10 cellular contexts compared by ENCODE assay signal in the genomic region with DNA sequence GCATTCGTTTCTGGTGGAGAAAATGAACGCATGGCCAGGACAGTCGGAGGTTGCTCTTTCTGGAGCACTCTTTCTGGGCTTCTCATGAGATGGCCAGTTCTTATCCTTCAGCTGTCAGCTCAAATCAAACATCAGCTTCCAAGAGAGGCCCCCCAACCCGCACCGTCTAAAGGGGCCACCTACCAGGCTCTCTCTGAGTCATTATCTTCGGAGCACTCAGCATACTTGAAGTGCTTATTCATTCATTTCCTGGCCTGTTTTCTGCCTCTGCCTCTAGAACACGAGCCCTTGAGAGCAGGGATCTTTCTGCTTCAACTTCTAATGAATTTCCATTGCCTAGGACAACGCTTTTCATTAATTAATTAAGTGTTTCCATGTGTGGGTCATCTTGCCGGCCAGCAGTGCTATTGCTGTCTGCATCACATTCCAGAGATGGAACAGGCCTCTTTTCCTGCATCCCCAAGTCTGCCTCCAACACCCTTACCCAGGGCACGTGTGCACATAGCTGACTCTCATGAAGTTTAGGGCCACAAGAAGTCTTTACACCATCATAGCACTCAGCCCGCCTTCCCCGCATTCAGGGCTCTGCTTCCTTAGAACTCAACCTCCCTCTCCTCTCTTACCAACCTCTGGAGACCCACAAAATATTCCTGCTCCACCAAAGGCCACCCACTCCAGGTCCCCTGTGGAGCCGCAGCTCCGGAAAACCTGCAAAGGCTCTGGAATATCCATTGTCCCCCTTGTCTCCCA. TPM values are rescaled to one million over a fixed set of nuclear protein-coding genes. Genes with fewer than 3 reads are reported as not detected.
A peak's percentile ranks its signal among the peaks of the same experiment; 100 is the strongest.
DNase-seq lines count a peak whose midpoint lies in the region; ATAC-seq and TF ChIP-seq lines count a peak whose summit lies in the region.
"Had no signal": no experiment of that assay in that cellular context is flagged by ENCODE, and none has a peak within 500 bp of the region (broad histone marks: within the 10 kb centered on the region; RNA-seq: fewer than 3 reads in every experiment).

No MANE protein-coding gene starts in this region.

- H3K4me1 ChIP-seq in cardiac muscle cell (ENCODE audit: low read depth) (peaks cover 23% of the 10 kb centered on the region), vagina (peaks cover 29% of the 10 kb centered on the region)

- H3K27me3 ChIP-seq in cardiac muscle cell (peaks cover 5% of the 10 kb centered on the region), vagina (no peaks in the 10 kb centered on the region)

- H3K4me3 ChIP-seq in cardiac muscle cell (no peak overlapping the region), vagina (no peak overlapping the region)

- no peak for ATAC-seq in Right ventricle myocardium inferior
- no peak for ATAC-seq in HG02852 (IDR thresholded peaks at IDR 0.05; ENCODE audit: unreplicated experiment)

- H3K27ac ChIP-seq in cardiac muscle cell (peak overlapping the region; percentile 79), vagina (peak overlapping the region; percentile 33)

- intact Hi-C loops in Right ventricle myocardium inferior (cut with DNase I) = loop anchor here (5.0 kb wide), 1 partner anchor 33 kb away; no protein-coding TSS in a partner anchor
- intact Hi-C loops in vagina (cut with DNase I) = no loop called here

- peak; percentile 85 to 90 for DNase-seq in cardiac muscle cell (ENCODE audit: low read depth in 1 of 2, low spot score in 1 of 2)
- DNase-seq in Right ventricle myocardium inferior (ENCODE audit: missing footprints) = no peak
- peak; percentile 81 for DNase-seq in astrocyte of the hippocampus (ENCODE audit: low read depth, low spot score)
- peak; percentile 89 for DNase-seq in islet precursor cell
- DNase-seq in vagina (ENCODE audit: extremely low spot score in 2 of 2) = no peak
- DNase-seq in NCI-H2029 (lab: John Stamatoyannopoulos, UW) = no peak
- DNase-seq in effector CD4-positive, alpha-beta T cell = no peak
- DNase-seq: activated CD4-positive, CD25-positive, alpha-beta regulatory T cell treated with anti-CD3 and anti-CD28 coated beads, Interleukin-2, amount 50 U/mL, for 72 hours; CD4-positive, CD25-positive, alpha-beta regulatory T cell had no signal

- no peak for TF ChIP-seq POLR2A in vagina (IDR thresholded peaks at IDR 0.05)

- no peaks in the 10 kb centered on the region for H3K36me3 ChIP-seq in cardiac muscle cell
- no peaks in the 10 kb centered on the region for H3K36me3 ChIP-seq in vagina

- no peak for TF ChIP-seq CTCF in cardiac muscle cell (IDR thresholded peaks at IDR 0.05; ENCODE audit: low read depth, low read length)
- no peak for TF ChIP-seq CTCF in vagina (IDR thresholded peaks at IDR 0.05)

- H3K9me3 ChIP-seq in cardiac muscle cell (ENCODE audit: low read depth) (no peaks in the 10 kb centered on the region), vagina (no peaks in the 10 kb centered on the region)

RNA-seq across cellular contexts. Expression of gene LAPTM5, which starts 52.1 kb away (rescaled TPM):
- 0.11 and 0.45 TPM in 2 replicates for total RNA-seq in cardiac muscle cell
- 0.10 and 3.1 TPM in 2 replicates for polyA plus RNA-seq in cardiac muscle cell
- 31.5 TPM for total RNA-seq in Right ventricle myocardium inferior
- 39.8 TPM for total RNA-seq in vagina

Comparison
In these comparisons a context has a peak if more than half of its experiments do, and no peak if none do; other contexts are left out.
1. DNase-seq: peak in cardiac muscle cell (2 of 2), astrocyte of the hippocampus (single experiment) and islet precursor cell (single experiment); none in Right ventricle myocardium inferior (single experiment), vagina (0 of 2), NCI-H2029 (single experiment) and effector CD4-positive, alpha-beta T cell (single experiment).
2. RNA of gene LAPTM5, which starts 52.1 kb away (total RNA-seq): 39.8 TPM in vagina (single experiment) and 31.5 TPM in Right ventricle myocardium inferior (single experiment); 0.11 to 0.45 TPM in cardiac muscle cell; every median in the first group is over 10 times any median in the second.